Comparison of ENCODE assay signal across 7 cellular contexts in the genomic region with DNA sequence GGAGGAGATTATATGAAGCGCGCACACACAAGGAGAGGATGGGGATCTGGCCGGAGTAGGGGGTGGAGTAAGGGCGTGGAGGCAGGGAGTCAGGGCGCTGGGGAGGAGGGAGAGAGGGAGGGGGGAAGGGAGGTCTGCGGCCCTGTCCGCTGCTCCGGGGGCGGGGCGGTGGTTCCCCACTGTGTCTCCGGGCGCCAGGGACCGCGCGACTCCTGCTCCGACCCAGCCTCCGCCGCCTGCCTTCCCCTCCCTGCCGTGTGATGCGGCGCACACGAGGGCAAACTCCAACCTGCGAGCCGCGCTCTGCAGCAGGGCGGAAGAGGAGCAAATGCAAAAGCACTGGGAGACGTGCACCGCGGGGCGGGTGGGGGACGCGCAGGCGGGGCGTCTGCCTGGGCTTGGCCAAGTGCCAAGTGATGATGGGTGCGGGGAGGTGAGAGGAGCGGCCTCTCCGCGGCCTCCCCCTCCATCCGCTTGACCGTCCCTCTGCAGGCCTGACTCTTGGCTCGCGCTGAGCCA. TPM values are rescaled to one million over a fixed set of nuclear protein-coding genes. Genes with fewer than 3 reads are reported as not detected.
DNase-seq lines count a peak whose midpoint lies in the region; ATAC-seq, FAIRE-seq and TF ChIP-seq lines count a peak whose summit lies in the region.

A gene with protein sequence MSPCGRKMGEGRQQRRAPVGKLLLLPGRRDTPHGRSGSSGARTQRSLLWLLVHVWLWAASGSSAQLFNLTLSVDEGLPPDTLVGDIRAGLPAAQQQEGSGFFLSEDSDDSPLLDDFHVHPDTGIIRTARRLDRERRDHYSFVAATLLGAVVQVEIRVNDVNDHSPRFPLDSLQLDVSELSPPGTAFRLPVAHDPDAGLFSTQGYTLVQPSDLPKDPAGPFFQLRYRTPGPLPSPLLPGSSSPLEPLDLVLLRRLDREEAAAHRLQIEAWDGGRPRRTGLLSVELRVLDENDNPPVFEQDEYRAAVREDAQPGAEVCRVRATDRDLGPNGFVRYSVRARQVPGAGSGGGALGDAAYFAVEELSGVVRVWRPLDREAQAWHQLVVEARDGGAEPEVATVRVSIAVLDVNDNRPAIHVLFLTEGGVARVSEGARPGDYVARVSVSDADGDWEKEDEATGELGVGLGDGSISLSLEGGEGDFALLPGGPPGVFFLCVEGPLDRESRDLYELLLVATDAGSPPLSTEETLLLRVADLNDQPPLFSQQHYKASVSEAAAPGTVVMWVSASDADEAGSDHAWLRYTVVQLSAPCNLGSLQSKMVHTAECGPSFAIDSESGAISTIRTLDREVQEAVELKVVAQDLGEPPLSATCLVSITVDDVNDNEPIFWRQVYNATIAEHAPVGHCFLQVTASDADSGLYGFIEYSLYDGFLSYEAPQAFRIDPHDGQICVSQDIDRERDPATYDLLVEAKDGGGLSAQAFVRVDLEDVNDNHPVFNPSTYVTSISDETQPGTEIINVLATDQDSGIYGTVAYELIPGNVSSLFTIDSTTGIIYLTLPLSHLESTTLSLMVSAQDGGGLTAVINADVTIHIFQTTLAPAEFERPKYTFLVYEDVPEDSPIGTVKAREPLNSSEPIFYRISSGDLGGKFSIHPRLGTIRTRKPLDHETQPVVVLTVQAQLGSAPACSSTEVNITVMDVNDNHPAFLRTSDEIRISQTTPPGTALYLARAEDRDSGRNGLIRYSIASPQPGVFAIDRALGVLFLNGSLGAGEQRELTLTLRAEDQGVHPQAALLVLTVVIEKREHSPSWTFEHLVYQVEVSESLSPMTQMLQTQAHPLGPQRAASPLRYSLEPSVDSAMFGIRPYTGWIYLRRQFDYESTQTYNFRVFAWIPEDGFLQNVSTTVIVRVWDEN (N-terminal part only) (minus strand): TSS at position 69 of the 519 bp plus-strand sequence. CDS start 444 bp downstream, outside the sequence.

- H3K9me3 ChIP-seq in HUES48 (ENCODE audit: control insufficient read depth, insufficient read depth, low read length) (no peaks in the 10 kb centered on the region), gastrocnemius medialis (no peaks in the 10 kb centered on the region)

- no peak for TF ChIP-seq CTCF in gastrocnemius medialis (IDR thresholded peaks at IDR 0.05 in 4 of 5, conservative IDR thresholded peaks at IDR 0.05 in 1 of 5)

- DNase-seq in GM12891 (ENCODE audit: insufficient read length, low spot score) (peak; percentile 37), left cardiac atrium (no peak), gastrocnemius medialis (no peak), GF-D8 (lab: John Stamatoyannopoulos, UW) (no peak)
- DNase-seq in activated T-cell treated with anti-CD3 and anti-CD28 coated beads, Interleukin-2, amount 50 U/mL, for 4 hours = no peak

- in situ Hi-C loops in gastrocnemius medialis (cut with MboI; ENCODE audit: low sequenced_read_pairs in 4 of 4) = no loop called here

- peak within 1 kb of the TSS; percentile 45 for H3K4me3 Mint-ChIP-seq in activated T-cell treated with anti-CD3 and anti-CD28 coated beads, Interleukin-2, amount 50 U/mL, for 4 hours

- H3K4me1 Mint-ChIP-seq in activated T-cell treated with anti-CD3 and anti-CD28 coated beads, Interleukin-2, amount 50 U/mL, for 4 hours (ENCODE audit: low read depth) = peaks cover 15% of the 10 kb centered on the region

- FAIRE-seq in GM12891 (lab: Jason Lieb, UNC) = no peak

- H3K4me1 ChIP-seq in HUES48 (ENCODE audit: control insufficient read depth, insufficient read depth, low read length) = no peaks in the 10 kb centered on the region; the same call in 1 of the 2 replicates
- H3K4me1 ChIP-seq in gastrocnemius medialis = peaks cover 4 to 11% of the 10 kb centered on the region in 2 donors

- H3K4me3 ChIP-seq in HUES48 (ENCODE audit: low read depth, low read length) = peak within 1 kb of the TSS; percentile 73
- H3K4me3 ChIP-seq in gastrocnemius medialis = peak within 1 kb of the TSS; percentile 38 to 39 (median 38)

- H3K27me3 ChIP-seq in HUES48 (ENCODE audit: control insufficient read depth, insufficient read depth, low read length) (peaks cover 68% of the 10 kb centered on the region), gastrocnemius medialis (peaks cover 17 to 42% (median 34%) of the 10 kb centered on the region in 3 donors)

- no peaks in the 10 kb centered on the region for H3K36me3 ChIP-seq in HUES48 (ENCODE audit: control insufficient read depth, insufficient read depth, low read length)
- no peaks in the 10 kb centered on the region for H3K36me3 ChIP-seq in gastrocnemius medialis

- H3K27ac ChIP-seq in HUES48 (ENCODE audit: low read depth, low read length) (no peak within 1 kb of the TSS), gastrocnemius medialis (no peak within 1 kb of the TSS)

- no peaks in the 10 kb centered on the region for H3K9me3 Mint-ChIP-seq in activated T-cell treated with anti-CD3 and anti-CD28 coated beads, Interleukin-2, amount 50 U/mL, for 4 hours

- H3K27me3 Mint-ChIP-seq in activated T-cell treated with anti-CD3 and anti-CD28 coated beads, Interleukin-2, amount 50 U/mL, for 4 hours (ENCODE audit: low read depth) = peaks cover 76% of the 10 kb centered on the region

- peak within 1 kb of the TSS; percentile 35; the same call in 1 of the 2 replicates for H3K9ac ChIP-seq in HUES48 (ENCODE audit: low read depth, low read length)

- ATAC-seq in GM19468 (IDR thresholded peaks at IDR 0.05; ENCODE audit: extremely low read depth, unreplicated experiment) (peak; percentile 31), left cardiac atrium (peak; percentile 41 to 75), gastrocnemius medialis (no peak)
- peak; percentile 33 to 52 for ATAC-seq in activated T-cell treated with anti-CD3 and anti-CD28 coated beads, Interleukin-2, amount 50 U/mL, for 4 hours

- no peak for TF ChIP-seq POLR2A in GM12891 (IDR thresholded peaks at IDR 0.05; ENCODE audit: low read depth, low read length)
- no peak for TF ChIP-seq POLR2A in gastrocnemius medialis (IDR thresholded peaks at IDR 0.05)

- intact Hi-C loops in left cardiac atrium (cut with DNase I) (no loop called here), gastrocnemius medialis (cut with DNase I; ENCODE audit: low total_unique reads) (loop anchor here (10.0 kb wide), 1 partner anchor 77 kb away; no protein-coding TSS in a partner anchor)

- H3K36me3 Mint-ChIP-seq in activated T-cell treated with anti-CD3 and anti-CD28 coated beads, Interleukin-2, amount 50 U/mL, for 4 hours (ENCODE audit: insufficient read depth) = no peaks in the 10 kb centered on the region

TF ChIP-seq in GM12891, 5 proteins besides CTCF, POLR2A, EP300 and RAD21:
- no peak for TF ChIP-seq POLR2AphosphoS5 (IDR thresholded peaks at IDR 0.05; ENCODE audit: low read depth, low read length)
- no peak for TF ChIP-seq SPI1 (IDR thresholded peaks at IDR 0.05; ENCODE audit: low read depth, low read length)
- TF ChIP-seq PAX5 (IDR thresholded peaks at IDR 0.05; ENCODE audit: insufficient read depth, low read length, severe bottlenecking) = no peak
- no peak for TF ChIP-seq POU2F2 (IDR thresholded peaks at IDR 0.05; ENCODE audit: low read depth, low read length)
- TF ChIP-seq TAF1 (IDR thresholded peaks at IDR 0.05; ENCODE audit: low read depth, low read length) = no peak

RNA-seq across cellular contexts. Expression of the gene that starts here (rescaled TPM):
- polyA plus RNA-seq in GM12891 (2012; ENCODE audit: low read depth, missing spikeins) = not detected
- total RNA-seq in activated T-cell treated with anti-CD3 and anti-CD28 coated beads, Interleukin-2, amount 50 U/mL, for 4 hours = under 1 TPM in 1 of 3 donors, not detected in 2; under 0.01 TPM
- total RNA-seq in left cardiac atrium = under 1 TPM in 1 of 2 donors, not detected in 1; 0.03 TPM
- total RNA-seq in gastrocnemius medialis = under 1 TPM; under 0.01 to 0.18 (median 0.04) TPM

Comparison
In these comparisons a context has a peak if more than half of its experiments do, and no peak if none do; other contexts are left out.
1. Peak in ATAC-seq in activated T-cell treated with anti-CD3 and anti-CD28 coated beads, Interleukin-2, amount 50 U/mL, for 4 hours; RNA of the gene not detected or under 1 TPM.
2. Peak in ATAC-seq in left cardiac atrium; RNA of the gene not detected or under 1 TPM.